ENCODE assay signal across 1 cellular context in genomic region chr1:201013991-201014815, GRCh38.
A peak's percentile ranks its signal among the peaks of the same experiment; 100 is the strongest.
TF ChIP-seq lines count a peak whose summit lies in the region.

No MANE protein-coding gene starts in this region.

TF ChIP-seq in K562, 482 proteins besides CTCF, POLR2A, EP300 and RAD21 (continued from another document):
- TF ChIP-seq, protein P1, sequence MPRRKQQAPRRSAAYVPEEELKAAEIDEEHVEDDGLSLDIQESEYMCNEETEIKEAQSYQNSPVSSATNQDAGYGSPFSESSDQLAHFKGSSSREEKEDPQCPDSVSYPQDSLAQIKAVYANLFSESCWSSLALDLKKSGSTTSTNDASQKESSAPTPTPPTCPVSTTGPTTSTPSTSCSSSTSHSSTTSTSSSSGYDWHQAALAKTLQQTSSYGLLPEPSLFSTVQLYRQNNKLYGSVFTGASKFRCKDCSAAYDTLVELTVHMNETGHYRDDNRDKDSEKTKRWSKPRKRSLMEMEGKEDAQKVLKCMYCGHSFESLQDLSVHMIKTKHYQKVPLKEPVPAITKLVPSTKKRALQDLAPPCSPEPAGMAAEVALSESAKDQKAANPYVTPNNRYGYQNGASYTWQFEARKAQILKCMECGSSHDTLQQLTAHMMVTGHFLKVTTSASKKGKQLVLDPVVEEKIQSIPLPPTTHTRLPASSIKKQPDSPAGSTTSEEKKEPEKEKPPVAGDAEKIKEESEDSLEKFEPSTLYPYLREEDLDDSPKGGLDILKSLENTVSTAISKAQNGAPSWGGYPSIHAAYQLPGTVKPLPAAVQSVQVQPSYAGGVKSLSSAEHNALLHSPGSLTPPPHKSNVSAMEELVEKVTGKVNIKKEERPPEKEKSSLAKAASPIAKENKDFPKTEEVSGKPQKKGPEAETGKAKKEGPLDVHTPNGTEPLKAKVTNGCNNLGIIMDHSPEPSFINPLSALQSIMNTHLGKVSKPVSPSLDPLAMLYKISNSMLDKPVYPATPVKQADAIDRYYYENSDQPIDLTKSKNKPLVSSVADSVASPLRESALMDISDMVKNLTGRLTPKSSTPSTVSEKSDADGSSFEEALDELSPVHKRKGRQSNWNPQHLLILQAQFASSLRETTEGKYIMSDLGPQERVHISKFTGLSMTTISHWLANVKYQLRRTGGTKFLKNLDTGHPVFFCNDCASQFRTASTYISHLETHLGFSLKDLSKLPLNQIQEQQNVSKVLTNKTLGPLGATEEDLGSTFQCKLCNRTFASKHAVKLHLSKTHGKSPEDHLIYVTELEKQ (CRISPR knock-in tag; IDR thresholded peaks at IDR 0.05): no peak
- TF ChIP-seq SMARCA5 (IDR thresholded peaks at IDR 0.05) (no peak), POLR2G (IDR thresholded peaks at IDR 0.05; ENCODE audit: low read depth, low read length) (0 out of 2 replicates have a peak, but pooled peaks have one; percentile 34), THRAP3 (IDR thresholded peaks at IDR 0.05; ENCODE audit: borderline replicate concordance) (no peak), ZKSCAN1 (IDR thresholded peaks at IDR 0.05; ENCODE audit: low read depth, low read length) (no peak), KLF6 (CRISPR knock-in tag; IDR thresholded peaks at IDR 0.05; ENCODE audit: borderline replicate concordance) (no peak), EHMT2 (IDR thresholded peaks at IDR 0.05) (no peak), NFYB (IDR thresholded peaks at IDR 0.05; ENCODE audit: extremely low read depth, insufficient read length) (peak; percentile 43), USF2 (CRISPR knock-in tag; IDR thresholded peaks at IDR 0.05) (no peak), PURB (CRISPR knock-in tag; IDR thresholded peaks at IDR 0.05; ENCODE audit: low read depth) (no peak), CREB3L1 (IDR thresholded peaks at IDR 0.05; ENCODE audit: borderline replicate concordance, low read depth) (no peak), MGA (IDR thresholded peaks at IDR 0.05) (no peak), HMGN3 (IDR thresholded peaks at IDR 0.05; ENCODE audit: borderline replicate concordance, extremely low read depth, insufficient read length, low read depth, low read length) (peak; percentile 47), ZNF134 (CRISPR knock-in tag; conservative IDR thresholded peaks at IDR 0.05) (no peak)
- TF ChIP-seq, protein P2, sequence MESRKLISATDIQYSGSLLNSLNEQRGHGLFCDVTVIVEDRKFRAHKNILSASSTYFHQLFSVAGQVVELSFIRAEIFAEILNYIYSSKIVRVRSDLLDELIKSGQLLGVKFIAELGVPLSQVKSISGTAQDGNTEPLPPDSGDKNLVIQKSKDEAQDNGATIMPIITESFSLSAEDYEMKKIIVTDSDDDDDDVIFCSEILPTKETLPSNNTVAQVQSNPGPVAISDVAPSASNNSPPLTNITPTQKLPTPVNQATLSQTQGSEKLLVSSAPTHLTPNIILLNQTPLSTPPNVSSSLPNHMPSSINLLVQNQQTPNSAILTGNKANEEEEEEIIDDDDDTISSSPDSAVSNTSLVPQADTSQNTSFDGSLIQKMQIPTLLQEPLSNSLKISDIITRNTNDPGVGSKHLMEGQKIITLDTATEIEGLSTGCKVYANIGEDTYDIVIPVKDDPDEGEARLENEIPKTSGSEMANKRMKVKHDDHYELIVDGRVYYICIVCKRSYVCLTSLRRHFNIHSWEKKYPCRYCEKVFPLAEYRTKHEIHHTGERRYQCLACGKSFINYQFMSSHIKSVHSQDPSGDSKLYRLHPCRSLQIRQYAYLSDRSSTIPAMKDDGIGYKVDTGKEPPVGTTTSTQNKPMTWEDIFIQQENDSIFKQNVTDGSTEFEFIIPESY (CRISPR knock-in tag; IDR thresholded peaks at IDR 0.05): peak; percentile 44; the same call in 1 of the 2 replicates
